6 cellular contexts compared by ENCODE assay signal in genomic region chr10:97494863-97495506, GRCh38. TPM values are rescaled to one million over a fixed set of nuclear protein-coding genes. Genes with fewer than 3 reads are reported as not detected.
DNase-seq lines count a peak whose midpoint lies in the region; ATAC-seq, FAIRE-seq and TF ChIP-seq lines count a peak whose summit lies in the region.

No MANE protein-coding gene starts in this region.

- H3K4me1 ChIP-seq in ES-I3 (ENCODE audit: insufficient read depth, low read length), result peaks cover 28% of the 10 kb centered on the region; the same call in 1 of the 2 replicates

- peak overlapping the region; percentile 48 for H3K4me3 Mint-ChIP-seq in activated T-cell treated with anti-CD3 and anti-CD28 coated beads, Interleukin-2, amount 50 U/mL, for 4 hours
- peak overlapping the region in 1 of 2 donors; percentile 25 for H3K4me3 Mint-ChIP-seq in effector memory CD8-positive, alpha-beta T cell

- no peaks in the 10 kb centered on the region for H3K9me3 Mint-ChIP-seq in activated T-cell treated with anti-CD3 and anti-CD28 coated beads, Interleukin-2, amount 50 U/mL, for 4 hours
- no peaks in the 10 kb centered on the region for H3K9me3 Mint-ChIP-seq in effector memory CD8-positive, alpha-beta T cell

- ATAC-seq in activated T-cell treated with anti-CD3 and anti-CD28 coated beads, Interleukin-2, amount 50 U/mL, for 4 hours, result no peak
- ATAC-seq in effector memory CD8-positive, alpha-beta T cell (replicated peaks), result no peak

- peak overlapping the region; percentile 13; the same call in 1 of the 2 replicates for H3K9ac ChIP-seq in ES-I3 (ENCODE audit: low read depth, low read length)

- no peaks in the 10 kb centered on the region; the same call in 1 of the 2 replicates for H3K36me3 ChIP-seq in ES-I3 (ENCODE audit: insufficient read depth, low read length)

- no peak for TF ChIP-seq POLR2A in GM12892 (IDR thresholded peaks at IDR 0.05; ENCODE audit: low read depth, low read length)

- peaks cover 53% of the 10 kb centered on the region for H3K4me1 Mint-ChIP-seq in activated T-cell treated with anti-CD3 and anti-CD28 coated beads, Interleukin-2, amount 50 U/mL, for 4 hours (ENCODE audit: low read depth)
- H3K4me1 Mint-ChIP-seq in effector memory CD8-positive, alpha-beta T cell (ENCODE audit: low read depth in 2 of 2), result peaks cover 30 to 40% of the 10 kb centered on the region in 2 donors

- no peak overlapping the region for H3K27ac Mint-ChIP-seq in effector memory CD8-positive, alpha-beta T cell

- no peak for FAIRE-seq in GM12892 (lab: Jason Lieb, UNC)

- DNase-seq in activated T-cell treated with anti-CD3 and anti-CD28 coated beads, Interleukin-2, amount 50 U/mL, for 4 hours, result no peak
- peak; percentile 26 for DNase-seq in left kidney (ENCODE audit: low read depth, low spot score)
- no peak for DNase-seq in effector memory CD8-positive, alpha-beta T cell
- DNase-seq in GM12892 (ENCODE audit: insufficient read length), result no peak
- no peak for DNase-seq in activated CD4-positive, CD25-positive, alpha-beta regulatory T cell (lab: John Stamatoyannopoulos, UW)

- peaks cover 4% of the 10 kb centered on the region for H3K27me3 Mint-ChIP-seq in activated T-cell treated with anti-CD3 and anti-CD28 coated beads, Interleukin-2, amount 50 U/mL, for 4 hours (ENCODE audit: low read depth)
- peaks cover 2 to 3% of the 10 kb centered on the region in 2 donors for H3K27me3 Mint-ChIP-seq in effector memory CD8-positive, alpha-beta T cell

- H3K9me3 ChIP-seq in ES-I3 (ENCODE audit: control insufficient read depth, insufficient read depth, low read length), result no peaks in the 10 kb centered on the region

- peaks cover 4% of the 10 kb centered on the region for H3K36me3 Mint-ChIP-seq in activated T-cell treated with anti-CD3 and anti-CD28 coated beads, Interleukin-2, amount 50 U/mL, for 4 hours (ENCODE audit: insufficient read depth)
- peaks cover 13% of the 10 kb centered on the region for H3K36me3 Mint-ChIP-seq in effector memory CD8-positive, alpha-beta T cell (ENCODE audit: insufficient read depth)

RNA-seq across cellular contexts. Expression of gene MMS19, which starts 3.2 kb away (rescaled TPM):
- total RNA-seq in activated T-cell treated with anti-CD3 and anti-CD28 coated beads, Interleukin-2, amount 50 U/mL, for 4 hours, result 10 to 100 TPM; 77.3 to 87.5 (median 83.4) TPM
- 53.0 TPM for polyA plus RNA-seq in GM12892 (2012; ENCODE audit: missing spikeins)

RNA-seq across cellular contexts. Expression of gene UBTD1, which starts 3.7 kb away (rescaled TPM):
- 1 to 10 TPM; 2.0 to 3.0 (median 2.8) TPM for total RNA-seq in activated T-cell treated with anti-CD3 and anti-CD28 coated beads, Interleukin-2, amount 50 U/mL, for 4 hours
- polyA plus RNA-seq in GM12892 (2012; ENCODE audit: missing spikeins), result 0.55 TPM

RNA-seq across cellular contexts. Expression of gene ZDHHC16, which starts 49.0 kb away (rescaled TPM):
- total RNA-seq in activated T-cell treated with anti-CD3 and anti-CD28 coated beads, Interleukin-2, amount 50 U/mL, for 4 hours, result 10 to 100 TPM; 54.3 to 62.9 (median 59.6) TPM
- polyA plus RNA-seq in GM12892 (2012; ENCODE audit: missing spikeins), result 21.8 TPM

RNA-seq across cellular contexts. Expression of gene EXOSC1, which starts 49.2 kb away (rescaled TPM):
- total RNA-seq in activated T-cell treated with anti-CD3 and anti-CD28 coated beads, Interleukin-2, amount 50 U/mL, for 4 hours, result 10 to 100 TPM; 60.3 to 72.2 (median 71.9) TPM
- polyA plus RNA-seq in GM12892 (2012; ENCODE audit: missing spikeins), result 63.1 TPM
